19 cellular contexts compared by ENCODE assay signal in genomic region chr2:38789689-38790088, GRCh38. TPM values are rescaled to one million over a fixed set of nuclear protein-coding genes. Genes with fewer than 3 reads are reported as not detected.
DNase-seq lines count a peak whose midpoint lies in the region; ATAC-seq, FAIRE-seq and TF ChIP-seq lines count a peak whose summit lies in the region.
"Had no signal": no experiment of that assay in that cellular context is flagged by ENCODE, and none has a peak within 500 bp of the region (broad histone marks: within the 10 kb centered on the region; RNA-seq: fewer than 3 reads in every experiment).

No MANE protein-coding gene starts in this region.

- intact Hi-C loops in left colon (cut with DNase I, micrococcal nuclease): no loop called here
- intact Hi-C loops in mucosa of descending colon (cut with DNase I, micrococcal nuclease): no loop called here

- WGBS in small intestine, 3 donors: 22 to 67% (median 51%) methylated on average over 14 of the region's 14 CpGs

- no peaks in the 10 kb centered on the region for H3K27me3 ChIP-seq in small intestine (ENCODE audit: control insufficient read depth in 2 of 2, insufficient read depth in 2 of 2, low read length in 2 of 2)
- H3K27me3 ChIP-seq: BLaER1 had no signal

- H3K4me1 ChIP-seq in mucosa of descending colon (ENCODE audit: low read depth): peaks cover 5% of the 10 kb centered on the region
- H3K4me1 ChIP-seq in small intestine (ENCODE audit: control insufficient read depth in 2 of 2, insufficient read depth in 1 of 2, low read depth in 1 of 2, low read length in 1 of 2): peaks cover 0 to 4% of the 10 kb centered on the region in 2 donors
- H3K4me1 ChIP-seq: BLaER1 had no signal

- ATAC-seq in left colon (peak; percentile 84), mucosa of descending colon (peak; percentile 91)

- no peak overlapping the region for H3K4me3 ChIP-seq in mucosa of descending colon
- no peak overlapping the region for H3K4me3 ChIP-seq in small intestine (ENCODE audit: low read depth in 1 of 2, low read length in 2 of 2)
- H3K4me3 ChIP-seq: BLaER1 had no signal

- H3K36me3 ChIP-seq in mucosa of descending colon (ENCODE audit: low read depth) (no peaks in the 10 kb centered on the region), small intestine (ENCODE audit: control insufficient read depth in 2 of 2, insufficient read depth in 2 of 2, low read length in 2 of 2) (no peaks in the 10 kb centered on the region)
- H3K36me3 ChIP-seq: BLaER1 had no signal

- no peak for TF ChIP-seq CTCF in VCaP (conservative IDR thresholded peaks at IDR 0.05)
- no peak for TF ChIP-seq CTCF in mucosa of descending colon (IDR thresholded peaks at IDR 0.05)

- DNase-seq in left colon (peak; percentile 26), mucosa of descending colon (peak in 1 of 3 donors; percentile 62), small intestine (peak; percentile 88), NK-92 (lab: John Stamatoyannopoulos, UW; ENCODE audit: unreplicated experiment) (no peak), NCI-H1092 (lab: John Stamatoyannopoulos, UW) (no peak), NCI-H1930 (lab: John Stamatoyannopoulos, UW) (no peak), RKO (ENCODE audit: low spot score) (no peak)
- DNase-seq: 8988T; AML-193; CD8-positive, alpha-beta memory T cell; DND-41; GDM1; GOT3; H9 had no signal

- H3K27ac ChIP-seq in VCaP (peak overlapping the region; percentile 57), small intestine (ENCODE audit: low read depth in 1 of 2, low read length in 1 of 2) (peak overlapping the region in 1 of 2 donors; percentile 30)
- H3K27ac ChIP-seq: BLaER1 had no signal

- H3K9me3 ChIP-seq in mucosa of descending colon: no peaks in the 10 kb centered on the region
- no peaks in the 10 kb centered on the region for H3K9me3 ChIP-seq in small intestine (ENCODE audit: control insufficient read depth, low read depth)
- H3K9me3 ChIP-seq: BLaER1, Caco-2 had no signal

- FAIRE-seq in small intestine (lab: Jason Lieb, UNC): no peak
- FAIRE-seq: GM12892, GM19239 had no signal

RNA-seq across cellular contexts. Expression of gene GEMIN6, which starts 11.7 kb away (rescaled TPM):
- total RNA-seq in left colon (1 to 10 TPM; 5.1 to 6.9 TPM), mucosa of descending colon (10 to 100 TPM in 1 of 3 donors, 1 to 10 TPM in 2; 6.4 to 11.5 (median 7.5) TPM)
- polyA plus RNA-seq in small intestine: 10 to 100 TPM; 10.8 to 20.6 (median 14.4) TPM

RNA-seq across cellular contexts. Expression of gene SRSF7, which starts 38.5 kb away (rescaled TPM):
- total RNA-seq in left colon (10 to 100 TPM; 85.6 to 91.2 TPM), mucosa of descending colon (100 to 1,000 TPM in 2 of 3 donors, 10 to 100 TPM in 1; 91.3 to 130 (median 113) TPM)
- polyA plus RNA-seq in small intestine: 100 to 1,000 TPM in 2 of 3 donors, 10 to 100 TPM in 1; 78.6 to 202 (median 185) TPM

Comparison
In these comparisons a context has a peak if more than half of its experiments do, and no peak if none do; other contexts are left out.
1. DNase-seq: peak in left colon (2 of 2) and small intestine (single experiment); none in NK-92 (single experiment), NCI-H1092 (single experiment), NCI-H1930 (0 of 2) and RKO (single experiment).